ENCODE assay signal across 6 cellular contexts in the genomic region with DNA sequence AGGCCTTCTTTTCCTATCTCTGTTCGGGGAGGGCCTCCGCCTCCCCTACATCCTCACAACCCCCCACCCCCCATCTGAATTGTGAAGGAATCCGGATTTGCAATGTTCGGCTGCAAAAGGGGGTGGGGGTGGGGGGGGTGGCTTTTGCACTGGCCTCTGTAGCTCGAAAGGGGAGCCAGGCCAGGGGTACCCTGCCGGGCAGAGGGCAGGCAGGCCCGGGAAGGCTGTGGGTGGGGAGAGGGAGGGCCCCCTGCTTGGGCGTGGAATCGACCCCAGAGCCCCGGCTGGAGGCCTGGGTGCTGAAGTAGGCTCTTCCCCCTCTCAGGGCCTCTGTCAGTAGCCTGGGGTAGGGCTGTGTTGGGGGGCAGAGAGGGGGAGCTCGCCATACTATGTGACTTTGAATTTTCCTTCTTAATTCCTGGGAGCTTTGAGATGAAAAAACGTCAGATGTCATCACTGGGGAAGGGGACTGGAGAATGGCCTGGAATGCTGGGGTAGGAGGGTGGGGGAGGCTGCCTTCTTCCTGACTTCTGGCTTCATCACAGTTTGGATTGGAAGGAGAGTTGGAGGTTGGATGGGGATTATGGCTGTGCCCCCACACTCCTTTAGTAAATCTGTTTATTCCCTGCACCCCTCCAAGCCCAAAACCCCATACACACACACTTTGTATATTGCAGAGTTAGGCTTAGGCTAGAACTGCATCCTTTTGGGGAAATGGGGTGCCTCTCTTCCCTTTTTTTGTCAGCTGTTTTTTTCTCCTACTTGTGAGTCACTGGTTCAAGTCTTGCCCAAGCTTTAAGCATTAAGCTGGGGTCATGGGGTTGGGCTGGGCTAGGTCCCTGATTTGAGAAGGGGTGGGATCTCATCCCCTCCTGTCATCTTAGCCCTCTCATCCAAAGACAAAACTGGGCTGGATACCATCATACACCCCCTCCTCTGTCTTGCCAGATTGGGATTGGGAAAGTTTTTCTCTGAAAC. TPM values are rescaled to one million over a fixed set of nuclear protein-coding genes. Genes with fewer than 3 reads are reported as not detected.
A peak's percentile ranks its signal among the peaks of the same experiment; 100 is the strongest.
DNase-seq lines count a peak whose midpoint lies in the region; ATAC-seq, FAIRE-seq and TF ChIP-seq lines count a peak whose summit lies in the region.

No MANE protein-coding gene starts in this region.

- CTCF ChIA-PET in AG04450 (lab: Charles Lee) = interaction anchor here (0.7 to 1.9 kb wide), 3 partner anchors 11 to 61 kb away, joined by 3 to 4 read pairs (median 3); no protein-coding TSS in a partner anchor

- no peak for DNase-seq in AG04450 (ENCODE audit: low read depth, low spot score)
- DNase-seq in SK-N-MC (ENCODE audit: low read depth, low spot score) = no peak
- DNase-seq in keratinocyte (ENCODE audit: low read depth, low spot score) = no peak
- DNase-seq in central memory CD4-positive, alpha-beta T cell = no peak
- DNase-seq in Ammon's horn (ENCODE audit: low spot score) = no peak

- ATAC-seq in GM18511 (IDR thresholded peaks at IDR 0.05; ENCODE audit: unreplicated experiment) = no peak

- peak overlapping the region; percentile 77 for H3K4me2 ChIP-seq in keratinocyte (ENCODE audit: control insufficient read depth, extremely low read depth, insufficient read depth, low read depth, low read length)

- no peaks in the 10 kb centered on the region for H3K79me2 ChIP-seq in keratinocyte (ENCODE audit: control insufficient read depth, insufficient read depth, low read length)

- H3K9ac ChIP-seq in SK-N-MC (ENCODE audit: insufficient read length) (peak overlapping the region; percentile 70), keratinocyte (ENCODE audit: control insufficient read depth, extremely low read depth, insufficient read depth, low read length) (peak overlapping the region; percentile 15)

- H3K9me3 ChIP-seq in AG04450 (ENCODE audit: control insufficient read depth, insufficient read depth, low read length) (peaks cover 3% of the 10 kb centered on the region; the same call in 1 of the 2 replicates), SK-N-MC (ENCODE audit: low read depth, low read length) (no peaks in the 10 kb centered on the region), keratinocyte (ENCODE audit: control insufficient read depth, low read depth, low read length) (no peaks in the 10 kb centered on the region)

- H3K4me3 ChIP-seq in AG04450 (ENCODE audit: low read depth, low read length) = peak overlapping the region; percentile 84
- peak overlapping the region; percentile 96 for H3K4me3 ChIP-seq in SK-N-MC
- H3K4me3 ChIP-seq in keratinocyte (ENCODE audit: control insufficient read depth in 2 of 3, extremely low read depth in 1 of 3, insufficient read depth in 2 of 3, low read depth in 1 of 3, low read length in 3 of 3) = peak overlapping the region; percentile 11 to 90 (median 69)

- no peaks in the 10 kb centered on the region for H4K20me1 ChIP-seq in keratinocyte (ENCODE audit: control insufficient read depth, extremely low read depth, insufficient read depth, low read length)

- H3K9me1 ChIP-seq in keratinocyte (ENCODE audit: control insufficient read depth, extremely low read depth, insufficient read depth, low read length) = no peaks in the 10 kb centered on the region

- no peak overlapping the region for H2AFZ ChIP-seq in keratinocyte (ENCODE audit: control insufficient read depth, low read length)

- H3K36me3 ChIP-seq in SK-N-MC (ENCODE audit: insufficient read depth, low read length) (no peaks in the 10 kb centered on the region), keratinocyte (ENCODE audit: control insufficient read depth in 2 of 2, extremely low read depth in 1 of 2, insufficient read depth in 2 of 2, low read length in 2 of 2) (no peaks in the 10 kb centered on the region)

- POLR2A ChIA-PET in AG04450 (lab: Yijun Ruan, JAX) = interaction anchor here (0.8 to 1.4 kb wide), 2 partner anchors 9 to 51 kb away, joined by 3 read pairs; no protein-coding TSS in a partner anchor

- TF ChIP-seq CTCF in AG04450 (IDR thresholded peaks at IDR 0.05; ENCODE audit: low read depth, low read length) = no peak
- no peak for TF ChIP-seq CTCF in keratinocyte (optimal IDR thresholded peaks at IDR 0.05 in 1 of 3, IDR thresholded peaks at IDR 0.05 in 1 of 3, conservative IDR thresholded peaks at IDR 0.05 in 1 of 3; ENCODE audit: extremely low read depth in 1 of 3, insufficient read depth in 2 of 3, low read length in 3 of 3)

- no peaks in the 10 kb centered on the region for H3K27me3 ChIP-seq in AG04450 (ENCODE audit: control insufficient read depth, insufficient read depth, low read length)
- H3K27me3 ChIP-seq in keratinocyte (ENCODE audit: control insufficient read depth, extremely low read depth, insufficient read depth, low read length) = no peaks in the 10 kb centered on the region

- H3K27ac ChIP-seq in AG04450 (ENCODE audit: low read depth, low read length) = peak overlapping the region; percentile 52
- H3K27ac ChIP-seq in SK-N-MC = no peak overlapping the region
- H3K27ac ChIP-seq in keratinocyte (ENCODE audit: control insufficient read depth, insufficient read depth, low read length) = no peak overlapping the region

- dilution Hi-C loops in keratinocyte (cut with MboI; ENCODE audit: extremely low pct_ligation_motif_present, low sequenced_read_pairs) = loop anchor here (5.0 kb wide), 1 partner anchor 43 kb away; no protein-coding TSS in a partner anchor

- no peak for FAIRE-seq in keratinocyte (lab: Jason Lieb, UNC)

- peaks cover 16% of the 10 kb centered on the region for H3K4me1 ChIP-seq in keratinocyte (ENCODE audit: control insufficient read depth, extremely low read depth, insufficient read depth, low read length)

RNA-seq across cellular contexts. Expression of a gene that starts 1.3 kb away (rescaled TPM):
- polyA plus RNA-seq in AG04450 (2011; rRNA removed) (49.9 and 95.0 TPM in 2 replicates), keratinocyte (4.9 to 11.3 TPM (median 9.6 TPM) in 3 replicates)
- 264 and 395 TPM in 2 replicates for polyA minus RNA-seq in AG04450 (2011; rRNA and poly(A)+ RNA removed)
- polyA plus RNA-seq in keratinocyte (2011; ENCODE audit: low read depth) = 19.2 TPM
- polyA plus RNA-seq in keratinocyte (2011; cell fraction: cytosol; rRNA removed) = 2.6 and 5.7 TPM in 2 replicates
- polyA plus RNA-seq in keratinocyte (2011; cell fraction: nucleus; rRNA removed) = 62.8 and 95.2 TPM in 2 replicates
- 13.4 and 18.9 TPM in 2 replicates for polyA plus RNA-seq in keratinocyte (2012; ENCODE audit: low replicate concordance)
- 69.3 to 132 TPM (median 78.4 TPM) in 3 replicates for polyA minus RNA-seq in keratinocyte
- polyA minus RNA-seq in keratinocyte (2011; cell fraction: cytosol; rRNA and poly(A)+ RNA removed) = 33.6 TPM
- polyA minus RNA-seq in keratinocyte (2011; cell fraction: nucleus; rRNA and poly(A)+ RNA removed) = 159 and 202 TPM in 2 replicates

RNA-seq across cellular contexts. Expression of a gene that starts 17.8 kb away (rescaled TPM):
- polyA plus RNA-seq in AG04450 (2011; rRNA removed) (not detected in 2 replicates), keratinocyte (not detected in 3 replicates)
- polyA minus RNA-seq in AG04450 (2011; rRNA and poly(A)+ RNA removed) = not detected in 2 replicates
- not detected for polyA plus RNA-seq in keratinocyte (2011; ENCODE audit: low read depth)
- polyA plus RNA-seq in keratinocyte (2011; cell fraction: cytosol; rRNA removed) = not detected in 2 replicates
- polyA plus RNA-seq in keratinocyte (2011; cell fraction: nucleus; rRNA removed) = not detected in 2 replicates
- not detected in 2 replicates for polyA plus RNA-seq in keratinocyte (2012; ENCODE audit: low replicate concordance)
- not detected in 3 replicates for polyA minus RNA-seq in keratinocyte
- polyA minus RNA-seq in keratinocyte (2011; cell fraction: cytosol; rRNA and poly(A)+ RNA removed) = not detected
- not detected in 2 replicates for polyA minus RNA-seq in keratinocyte (2011; cell fraction: nucleus; rRNA and poly(A)+ RNA removed)

RNA-seq across cellular contexts. Expression of a gene that starts 18.4 kb away (rescaled TPM):
- polyA plus RNA-seq in AG04450 (2011; rRNA removed) = 79.5 and 94.2 TPM in 2 replicates
- 95.3 and 103 TPM in 2 replicates for polyA minus RNA-seq in AG04450 (2011; rRNA and poly(A)+ RNA removed)
- polyA plus RNA-seq in keratinocyte = 113 to 141 TPM (median 116 TPM) in 3 replicates
- polyA plus RNA-seq in keratinocyte (2011; ENCODE audit: low read depth) = 29.3 TPM
- polyA plus RNA-seq in keratinocyte (2011; cell fraction: cytosol; rRNA removed) = 80.7 and 85.2 TPM in 2 replicates
- 370 and 420 TPM in 2 replicates for polyA plus RNA-seq in keratinocyte (2011; cell fraction: nucleus; rRNA removed)
- 84.4 and 97.5 TPM in 2 replicates for polyA plus RNA-seq in keratinocyte (2012; ENCODE audit: low replicate concordance)
- 118 to 179 TPM (median 123 TPM) in 3 replicates for polyA minus RNA-seq in keratinocyte
- 79.2 TPM for polyA minus RNA-seq in keratinocyte (2011; cell fraction: cytosol; rRNA and poly(A)+ RNA removed)
- 63.6 and 103 TPM in 2 replicates for polyA minus RNA-seq in keratinocyte (2011; cell fraction: nucleus; rRNA and poly(A)+ RNA removed)

RNA-seq across cellular contexts. Expression of a gene that starts 40.7 kb away (rescaled TPM):
- 46.4 and 60.9 TPM in 2 replicates for polyA plus RNA-seq in AG04450 (2011; rRNA removed)
- 68.2 and 83.4 TPM in 2 replicates for polyA minus RNA-seq in AG04450 (2011; rRNA and poly(A)+ RNA removed)
- polyA plus RNA-seq in keratinocyte = 11.4 to 32.2 TPM (median 22.0 TPM) in 3 replicates
- polyA plus RNA-seq in keratinocyte (2011; ENCODE audit: low read depth) = 10.2 TPM
- polyA plus RNA-seq in keratinocyte (2011; cell fraction: cytosol; rRNA removed) = 11.5 and 12.4 TPM in 2 replicates
- 22.0 and 23.6 TPM in 2 replicates for polyA plus RNA-seq in keratinocyte (2011; cell fraction: nucleus; rRNA removed)
- 12.5 and 28.1 TPM in 2 replicates for polyA plus RNA-seq in keratinocyte (2012; ENCODE audit: low replicate concordance)
- 12.9 to 27.4 TPM (median 18.7 TPM) in 3 replicates for polyA minus RNA-seq in keratinocyte
- 23.4 TPM for polyA minus RNA-seq in keratinocyte (2011; cell fraction: cytosol; rRNA and poly(A)+ RNA removed)
- 15.6 and 16.0 TPM in 2 replicates for polyA minus RNA-seq in keratinocyte (2011; cell fraction: nucleus; rRNA and poly(A)+ RNA removed)

RNA-seq across cellular contexts. Expression of a gene that starts 51.0 kb away (rescaled TPM):
- 8.3 and 11.9 TPM in 2 replicates for polyA plus RNA-seq in AG04450 (2011; rRNA removed)
- polyA minus RNA-seq in AG04450 (2011; rRNA and poly(A)+ RNA removed) = 6.1 and 9.0 TPM in 2 replicates
- 7.4 to 18.6 TPM (median 11.2 TPM) in 3 replicates for polyA plus RNA-seq in keratinocyte
- polyA plus RNA-seq in keratinocyte (2011; ENCODE audit: low read depth) = 1.5 TPM
- polyA plus RNA-seq in keratinocyte (2011; cell fraction: cytosol; rRNA removed) = 3.0 and 5.9 TPM in 2 replicates
- 24.8 and 26.6 TPM in 2 replicates for polyA plus RNA-seq in keratinocyte (2011; cell fraction: nucleus; rRNA removed)
- 3.7 and 5.2 TPM in 2 replicates for polyA plus RNA-seq in keratinocyte (2012; ENCODE audit: low replicate concordance)
- 7.3 to 16.4 TPM (median 10.6 TPM) in 3 replicates for polyA minus RNA-seq in keratinocyte
- polyA minus RNA-seq in keratinocyte (2011; cell fraction: cytosol; rRNA and poly(A)+ RNA removed) = 2.3 TPM
- polyA minus RNA-seq in keratinocyte (2011; cell fraction: nucleus; rRNA and poly(A)+ RNA removed) = 9.1 and 17.1 TPM in 2 replicates
